In genomic region chr22:40054486-40054885, GRCh38 we compare ENCODE assay signal across 21 cellular contexts. TPM values are rescaled to one million over a fixed set of nuclear protein-coding genes. Genes with fewer than 3 reads are reported as not detected.
A peak's percentile ranks its signal among the peaks of the same experiment; 100 is the strongest.
DNase-seq lines count a peak whose midpoint lies in the region; ATAC-seq and TF ChIP-seq lines count a peak whose summit lies in the region.
"Had no signal": no experiment of that assay in that cellular context is flagged by ENCODE, and none has a peak within 500 bp of the region (broad histone marks: within the 10 kb centered on the region; RNA-seq: fewer than 3 reads in every experiment).

No MANE protein-coding gene starts in this region.

- peak overlapping the region; percentile 63 for H3K4me2 ChIP-seq in Karpas-422 (ENCODE audit: low read depth, low read length, poor library complexity, severe bottlenecking)
- H3K4me2 ChIP-seq: BLaER1, SK-N-SH had no signal

- ATAC-seq in natural killer cell: no peak

- H4K20me1 ChIP-seq in Karpas-422 (ENCODE audit: insufficient read depth, low read depth, low read length): peaks cover 15% of the 10 kb centered on the region; the same call in 1 of the 2 replicates

- H3K9me3 ChIP-seq in Karpas-422 (ENCODE audit: low read length): no peaks in the 10 kb centered on the region
- H3K9me3 ChIP-seq in MG63: no peaks in the 10 kb centered on the region
- H3K9me3 ChIP-seq: BLaER1, ovary, right atrium auricular region, SK-N-SH had no signal

- H3K36me3 ChIP-seq in Karpas-422 (ENCODE audit: insufficient read depth, low read length) (no peaks in the 10 kb centered on the region), MG63 (no peaks in the 10 kb centered on the region)
- H3K36me3 ChIP-seq: ovary, right atrium auricular region had no signal

- H3K4me1 ChIP-seq in Karpas-422 (ENCODE audit: low read length): peaks cover 77% of the 10 kb centered on the region

- no peak overlapping the region for H2AFZ ChIP-seq in Karpas-422 (ENCODE audit: low read length)

- peak overlapping the region; percentile 56 for H3K27ac ChIP-seq in Karpas-422 (ENCODE audit: low read length)
- H3K27ac ChIP-seq: BLaER1, ovary, right atrium auricular region had no signal

- H3K4me3 ChIP-seq in Karpas-422 (ENCODE audit: low read length) (0 out of 2 replicates have a peak overlapping the region, but pooled peaks have one; percentile 38), MG63 (no peak overlapping the region)
- H3K4me3 ChIP-seq: BLaER1, ovary, right atrium auricular region had no signal

- peaks cover 4% of the 10 kb centered on the region for H3K36me3 Mint-ChIP-seq in activated T-cell treated with anti-CD3 and anti-CD28 coated beads, Interleukin-2, amount 50 U/mL, for 24 hours (ENCODE audit: low read depth)
- H3K36me3 Mint-ChIP-seq in activated T-helper 2 cell treated with anti-CD3 and anti-CD28 coated beads, Interferon-gamma antibody, Interleukin-2, Interleukin-4, amounts not matched to agents 10 μg/mL and 5 μg/mL and 100 μg/mL, durations not matched to agents 14 hours and 24 hours and 36 hours (ENCODE audit: low read depth): no peaks in the 10 kb centered on the region
- no peaks in the 10 kb centered on the region for H3K36me3 Mint-ChIP-seq in natural killer cell
- H3K36me3 Mint-ChIP-seq in type B pancreatic cell: peaks cover 3% of the 10 kb centered on the region

- peak overlapping the region; percentile 96 for H3K27ac Mint-ChIP-seq in activated T-cell treated with anti-CD3 and anti-CD28 coated beads, Interleukin-2, amount 50 U/mL, for 24 hours
- H3K27ac Mint-ChIP-seq in activated T-helper 2 cell treated with anti-CD3 and anti-CD28 coated beads, Interferon-gamma antibody, Interleukin-2, Interleukin-4, amounts not matched to agents 10 μg/mL and 5 μg/mL and 100 μg/mL, durations not matched to agents 14 hours and 24 hours and 36 hours: peak overlapping the region; percentile 65
- H3K27ac Mint-ChIP-seq in natural killer cell (peak overlapping the region; percentile 62 to 79), type B pancreatic cell (no peak overlapping the region)

- no peaks in the 10 kb centered on the region for H3K9me3 Mint-ChIP-seq in activated T-cell treated with anti-CD3 and anti-CD28 coated beads, Interleukin-2, amount 50 U/mL, for 24 hours
- H3K9me3 Mint-ChIP-seq in activated T-helper 2 cell treated with anti-CD3 and anti-CD28 coated beads, Interferon-gamma antibody, Interleukin-2, Interleukin-4, amounts not matched to agents 10 μg/mL and 5 μg/mL and 100 μg/mL, durations not matched to agents 14 hours and 24 hours and 36 hours: no peaks in the 10 kb centered on the region
- H3K9me3 Mint-ChIP-seq in natural killer cell (no peaks in the 10 kb centered on the region), type B pancreatic cell (no peaks in the 10 kb centered on the region)

- H3K27me3 ChIP-seq in Karpas-422 (ENCODE audit: low read length): no peaks in the 10 kb centered on the region
- no peaks in the 10 kb centered on the region; the same call in 1 of the 2 replicates for H3K27me3 ChIP-seq in MG63
- H3K27me3 ChIP-seq: BLaER1, ovary, right atrium auricular region had no signal

- H3K4me1 Mint-ChIP-seq in activated T-cell treated with anti-CD3 and anti-CD28 coated beads, Interleukin-2, amount 50 U/mL, for 24 hours (ENCODE audit: low read depth): peaks cover 86% of the 10 kb centered on the region
- H3K4me1 Mint-ChIP-seq in activated T-helper 2 cell treated with anti-CD3 and anti-CD28 coated beads, Interferon-gamma antibody, Interleukin-2, Interleukin-4, amounts not matched to agents 10 μg/mL and 5 μg/mL and 100 μg/mL, durations not matched to agents 14 hours and 24 hours and 36 hours (ENCODE audit: low read depth): peaks cover 67% of the 10 kb centered on the region
- H3K4me1 Mint-ChIP-seq in natural killer cell (peaks cover 66 to 69% of the 10 kb centered on the region in 2 donors), type B pancreatic cell (ENCODE audit: unreplicated experiment) (peaks cover 25% of the 10 kb centered on the region)

- TF ChIP-seq CTCF in natural killer cell (IDR thresholded peaks at IDR 0.05): no peak
- no peak for TF ChIP-seq CTCF in type B pancreatic cell (conservative IDR thresholded peaks at IDR 0.05)

- DNase-seq in activated T-cell treated with anti-CD3 and anti-CD28 coated beads, Interleukin-2, amount 50 U/mL, for 24 hours: no peak
- DNase-seq in activated T-cell treated with anti-CD3 and anti-CD28 coated beads for 4 hours (no peak), Karpas-422 (no peak), natural killer cell (no peak), type B pancreatic cell (ENCODE audit: extremely low spot score, unreplicated experiment) (no peak), NCI-H1417 treated with DMSO at 0.1 percent for 48 hours (lab: John Stamatoyannopoulos, UW) (no peak), MG63 (no peak)
- no peak for DNase-seq in activated T-helper 2 cell treated with anti-CD3 and anti-CD28 coated beads, Interferon-gamma antibody, Interleukin-2, Interleukin-4, amounts not matched to agents 10 μg/mL and 5 μg/mL and 100 μg/mL, durations not matched to agents 14 hours and 24 hours and 36 hours (ENCODE audit: low spot score)
- DNase-seq: activated CD4-positive, alpha-beta T cell treated with anti-CD3 and anti-CD28 coated beads, Interleukin-2, amount 50 U/mL, for 1 hour; anterior cingulate cortex; foreskin melanocyte; H7; mammary epithelial cell; NCI-H2107; ovary; RPMI8226; SK-N-SH had no signal

- H3K4me3 Mint-ChIP-seq in activated T-cell treated with anti-CD3 and anti-CD28 coated beads, Interleukin-2, amount 50 U/mL, for 24 hours: peak overlapping the region; percentile 67
- no peak overlapping the region for H3K4me3 Mint-ChIP-seq in activated T-helper 2 cell treated with anti-CD3 and anti-CD28 coated beads, Interferon-gamma antibody, Interleukin-2, Interleukin-4, amounts not matched to agents 10 μg/mL and 5 μg/mL and 100 μg/mL, durations not matched to agents 14 hours and 24 hours and 36 hours (ENCODE audit: low read depth)
- H3K4me3 Mint-ChIP-seq in natural killer cell (peak overlapping the region; percentile 57), type B pancreatic cell (no peak overlapping the region)

- H3K9ac ChIP-seq in Karpas-422 (ENCODE audit: low read length): no peak overlapping the region
- H3K9ac ChIP-seq: BLaER1, SK-N-SH had no signal

- no peaks in the 10 kb centered on the region for H3K9me2 ChIP-seq in Karpas-422 (replicated peaks; ENCODE audit: insufficient read depth, low read length)
- H3K9me2 ChIP-seq: SK-N-SH had no signal

- no peaks in the 10 kb centered on the region for H3K27me3 Mint-ChIP-seq in activated T-cell treated with anti-CD3 and anti-CD28 coated beads, Interleukin-2, amount 50 U/mL, for 24 hours
- H3K27me3 Mint-ChIP-seq in activated T-helper 2 cell treated with anti-CD3 and anti-CD28 coated beads, Interferon-gamma antibody, Interleukin-2, Interleukin-4, amounts not matched to agents 10 μg/mL and 5 μg/mL and 100 μg/mL, durations not matched to agents 14 hours and 24 hours and 36 hours (ENCODE audit: low read depth): no peaks in the 10 kb centered on the region
- H3K27me3 Mint-ChIP-seq in natural killer cell (ENCODE audit: low read depth in 2 of 2) (no peaks in the 10 kb centered on the region), type B pancreatic cell (no peaks in the 10 kb centered on the region)

- peaks cover 86% of the 10 kb centered on the region for H3K79me2 ChIP-seq in Karpas-422 (ENCODE audit: low read length)

- intact Hi-C loops in activated T-helper 2 cell treated with anti-CD3 and anti-CD28 coated beads, Interferon-gamma antibody, Interleukin-2, Interleukin-4, amounts not matched to agents 10 μg/mL and 5 μg/mL and 100 μg/mL, durations not matched to agents 14 hours and 24 hours and 36 hours (cut with micrococcal nuclease): loop anchor here (2.0 kb wide), 2 partner anchors 52 to 122 kb away; partner anchors contain the start of gene TNRC6B
- intact Hi-C loops in natural killer cell (cut with micrococcal nuclease): loop anchor here (10.0 kb wide), 1 partner anchor 50 kb away; no protein-coding TSS in a partner anchor

RNA-seq across cellular contexts. Expression of gene FAM83F, which starts 59.7 kb away (rescaled TPM):
- total RNA-seq in Karpas-422 (2014; rRNA removed; shearing (Covaris generic); ENCODE audit: low replicate concordance): under 0.01 and 0.07 TPM in 2 replicates
- total RNA-seq in activated T-helper 2 cell treated with anti-CD3 and anti-CD28 coated beads, Interferon-gamma antibody, Interleukin-2, Interleukin-4, amounts not matched to agents 10 μg/mL and 5 μg/mL and 100 μg/mL, durations not matched to agents 14 hours and 24 hours and 36 hours: 0.07 and 0.11 TPM in 2 replicates
- total RNA-seq in natural killer cell: 1 to 10 TPM in 2 of 3 donors, not detected in 1; 1.0 to 7.5 TPM
- total RNA-seq in type B pancreatic cell (ENCODE audit: low replicate concordance): 12.4 and 37.5 TPM in 2 replicates
- total RNA-seq in MG63 (2014; rRNA removed; shearing (Covaris generic); ENCODE audit: low replicate concordance): not detected in 2 replicates
- total RNA-seq: A673, myocyte had no signal

Comparison
In these comparisons a context has a peak if more than half of its experiments do, and no peak if none do; other contexts are left out.
1. H3K4me3 Mint-ChIP-seq: peak in activated T-cell treated with anti-CD3 and anti-CD28 coated beads, Interleukin-2, amount 50 U/mL, for 24 hours (single experiment) and natural killer cell (single experiment); none in activated T-helper 2 cell treated with anti-CD3 and anti-CD28 coated beads, Interferon-gamma antibody, Interleukin-2, Interleukin-4, amounts not matched to agents 10 μg/mL and 5 μg/mL and 100 μg/mL, durations not matched to agents 14 hours and 24 hours and 36 hours (single experiment) and type B pancreatic cell (single experiment).